7 cellular contexts compared by ENCODE assay signal in the genomic region with DNA sequence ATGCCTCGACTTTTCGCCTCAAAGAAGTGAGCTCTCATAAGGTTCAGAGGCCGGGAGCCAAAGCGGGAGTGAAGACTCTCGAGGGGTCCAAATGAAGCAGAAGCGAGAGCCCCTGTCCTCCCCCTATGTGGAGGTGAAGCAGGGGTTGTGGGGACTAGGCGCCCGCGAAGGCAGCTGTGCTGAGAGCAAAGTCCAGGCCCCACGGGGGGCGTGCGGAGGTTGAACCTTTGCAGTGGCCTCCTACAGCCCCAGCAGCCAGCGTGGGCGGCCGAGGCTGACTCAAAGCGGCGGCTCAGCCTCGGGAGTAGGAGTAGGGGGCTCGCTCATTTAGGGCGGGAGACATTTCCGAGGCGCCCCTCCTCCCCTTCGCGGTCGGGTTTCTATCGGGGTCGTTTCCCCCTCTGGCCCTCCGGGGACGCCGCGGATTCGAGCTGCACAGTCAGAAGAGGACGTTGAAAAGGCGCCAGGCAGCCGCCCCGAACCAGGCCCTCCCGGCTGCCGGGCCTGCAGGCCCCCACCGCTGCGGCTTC. TPM values are rescaled to one million over a fixed set of nuclear protein-coding genes. Genes with fewer than 3 reads are reported as not detected.
DNase-seq lines count a peak whose midpoint lies in the region; ATAC-seq, FAIRE-seq and TF ChIP-seq lines count a peak whose summit lies in the region.

No MANE protein-coding gene starts in this region.

- H3K4me1 ChIP-seq in GM12878 (ENCODE audit: control insufficient read depth, insufficient read depth, low read length), result peaks cover 29% of the 10 kb centered on the region

- TF ChIP-seq POLR2A in GM12878 (IDR thresholded peaks at IDR 0.05; ENCODE audit: low read depth, low read length) (no peak; the same call in 1 of the 2 replicates), lower leg skin (IDR thresholded peaks at IDR 0.05) (no peak)

- no TSS peak for BruUV-seq in GM12878 (replicated peaks; lab: Mats Ljungman, UMichigan)

- peak overlapping the region; percentile 91 for H2AFZ ChIP-seq in GM12878 (ENCODE audit: control insufficient read depth, low read depth, low read length)

- TF ChIP-seq CTCF in GM12878 (IDR thresholded peaks at IDR 0.05 in 2 of 3, conservative IDR thresholded peaks at IDR 0.05 in 1 of 3; ENCODE audit: control insufficient read depth in 2 of 3, extremely low read depth in 1 of 3, insufficient read depth in 1 of 3, low read depth in 3 of 3, low read length in 3 of 3) (no peak), lower leg skin (IDR thresholded peaks at IDR 0.05) (no peak)

- ATAC-seq in GM18508 (IDR thresholded peaks at IDR 0.05; ENCODE audit: insufficient read depth, unreplicated experiment) (peak; percentile 16), GM12878 (peak; percentile 44)

- no peaks in the 10 kb centered on the region for H3K9me3 ChIP-seq in GM12878 (replicated peaks; ENCODE audit: control insufficient read depth, insufficient read depth, low read length)

- H3K79me2 ChIP-seq in GM12878 (ENCODE audit: control insufficient read depth, insufficient read depth, low read length), result peaks cover 35% of the 10 kb centered on the region

- no peaks in the 10 kb centered on the region for H3K27me3 ChIP-seq in GM12878 (replicated peaks in 1 of 2; ENCODE audit: control insufficient read depth in 2 of 2, insufficient read depth in 2 of 2, low read length in 1 of 2)

- CTCF ChIA-PET in GM12878 (lab: Yijun Ruan, JAX), result interaction anchor here (1.0 to 1.8 kb wide), 3 partner anchors 8 to 31 kb away, joined by 5 to 12 read pairs (median 5); no protein-coding TSS in a partner anchor

- H4K20me1 ChIP-seq in GM12878 (ENCODE audit: control insufficient read depth, insufficient read depth), result no peaks in the 10 kb centered on the region

- H3K9ac ChIP-seq in GM12878 (ENCODE audit: control insufficient read depth, insufficient read depth, low read length), result peak overlapping the region; percentile 69

- H3K4me2 ChIP-seq in GM12878 (ENCODE audit: control insufficient read depth, insufficient read depth), result peak overlapping the region; percentile 86

- no peak overlapping the region; the same call in 1 of the 2 replicates for H3K27ac ChIP-seq in GM12878 (ENCODE audit: control insufficient read depth, insufficient read depth)

- POLR2A ChIA-PET in GM12878 (lab: Charles Lee), result interaction anchor here (0.6 to 1.8 kb wide), 12 partner anchors 9 to 189 kb away, joined by 3 to 7 read pairs (median 4); no protein-coding TSS in a partner anchor

- no peaks in the 10 kb centered on the region for H3K36me3 ChIP-seq in GM12878 (ENCODE audit: control insufficient read depth in 2 of 2, insufficient read depth in 2 of 2, low read length in 1 of 2)

- DNase-seq in HCEC 1CT (peak; percentile 44), NCI-H1417 treated with DMSO at 0.1 percent for 48 hours (lab: John Stamatoyannopoulos, UW) (peak; percentile 24), GM12878 (ENCODE audit: low read depth, low spot score) (no peak), lower leg skin (ENCODE audit: low spot score in 2 of 2) (no peak), amniotic stem cell (lab: John Stamatoyannopoulos, UW) (no peak)
- peak; percentile 76 for DNase-seq in stimulated activated CD8-positive, alpha-beta memory T cell treated with anti-CD3 and anti-CD28 coated beads, Interleukin-4, amount 100 ng/mL, for 48 hours

- WGBS in GM12878 (ENCODE audit: insufficient coverage, insufficient replicate concordance, low lambda C conversion rate, missing lambda C conversion rate), result under 1% methylated on average over 31 of the region's 40 CpGs
- 4 to 5% methylated on average over 22 to 26 of the region's 40 CpGs for WGBS in lower leg skin, 2 donors

- no peak for TF ChIP-seq EP300 in GM12878 (IDR thresholded peaks at IDR 0.05; ENCODE audit: borderline replicate concordance in 1 of 2, control insufficient read depth in 1 of 2, low read depth in 2 of 2, low read length in 2 of 2)

- in situ Hi-C loops in GM12878 (cut with MboI), result no loop called here

- FAIRE-seq in GM12878 (lab: Jason Lieb, UNC), result no peak

- SMC1A ChIA-PET in GM12878 (lab: Charles Lee; ENCODE audit: uncharacterized antibody, unreplicated experiment), result interaction anchor here (1.0 to 5.7 kb wide), 12 partner anchors 8 to 204 kb away, joined by 3 to 43 read pairs (median 4); no protein-coding TSS in a partner anchor

- RAD21 ChIA-PET in GM12878 (lab: Charles Lee; ENCODE audit: unreplicated experiment), result interaction anchor here (0.8 to 6.6 kb wide), 16 partner anchors 10 to 348 kb away, joined by 3 to 60 read pairs (median 4); no protein-coding TSS in a partner anchor

- H3K4me3 ChIP-seq in GM12878 (peak overlapping the region; percentile 75), lower leg skin (ENCODE audit: low read depth, poor library complexity, severe bottlenecking) (peak overlapping the region; percentile 93)

- intact Hi-C loops in GM12878 (cut with micrococcal nuclease; ENCODE audit: unreplicated experiment) (loop anchor here (2.0 to 10.0 kb wide), 3 partner anchors 50 to 122 kb away; no protein-coding TSS in a partner anchor), lower leg skin (cut with DNase I; ENCODE audit: low total_unique reads) (no loop called here)

- no peak for TF ChIP-seq RAD21 in GM12878 (IDR thresholded peaks at IDR 0.05; ENCODE audit: insufficient read depth, low read depth, low read length)

TF ChIP-seq in GM12878, 131 proteins besides CTCF, POLR2A, EP300 and RAD21 (continues in another document):
- TF ChIP-seq SIN3A (IDR thresholded peaks at IDR 0.05; ENCODE audit: low read depth, low read length) (no peak), HCFC1 (IDR thresholded peaks at IDR 0.05; ENCODE audit: low read length) (no peak), BCL11A (IDR thresholded peaks at IDR 0.05; ENCODE audit: low read depth, low read length) (no peak), CHD2 (IDR thresholded peaks at IDR 0.05; ENCODE audit: borderline replicate concordance, low read depth, low read length) (peak; percentile 57; the same call in 1 of the 2 replicates), YBX1 (IDR thresholded peaks at IDR 0.05) (no peak), RFX5 (IDR thresholded peaks at IDR 0.05; ENCODE audit: low read depth, low read length) (no peak), RUNX3 (IDR thresholded peaks at IDR 0.05; ENCODE audit: low read length) (peak; percentile 28; the same call in 1 of the 2 replicates)
- TF ChIP-seq, protein P1, sequence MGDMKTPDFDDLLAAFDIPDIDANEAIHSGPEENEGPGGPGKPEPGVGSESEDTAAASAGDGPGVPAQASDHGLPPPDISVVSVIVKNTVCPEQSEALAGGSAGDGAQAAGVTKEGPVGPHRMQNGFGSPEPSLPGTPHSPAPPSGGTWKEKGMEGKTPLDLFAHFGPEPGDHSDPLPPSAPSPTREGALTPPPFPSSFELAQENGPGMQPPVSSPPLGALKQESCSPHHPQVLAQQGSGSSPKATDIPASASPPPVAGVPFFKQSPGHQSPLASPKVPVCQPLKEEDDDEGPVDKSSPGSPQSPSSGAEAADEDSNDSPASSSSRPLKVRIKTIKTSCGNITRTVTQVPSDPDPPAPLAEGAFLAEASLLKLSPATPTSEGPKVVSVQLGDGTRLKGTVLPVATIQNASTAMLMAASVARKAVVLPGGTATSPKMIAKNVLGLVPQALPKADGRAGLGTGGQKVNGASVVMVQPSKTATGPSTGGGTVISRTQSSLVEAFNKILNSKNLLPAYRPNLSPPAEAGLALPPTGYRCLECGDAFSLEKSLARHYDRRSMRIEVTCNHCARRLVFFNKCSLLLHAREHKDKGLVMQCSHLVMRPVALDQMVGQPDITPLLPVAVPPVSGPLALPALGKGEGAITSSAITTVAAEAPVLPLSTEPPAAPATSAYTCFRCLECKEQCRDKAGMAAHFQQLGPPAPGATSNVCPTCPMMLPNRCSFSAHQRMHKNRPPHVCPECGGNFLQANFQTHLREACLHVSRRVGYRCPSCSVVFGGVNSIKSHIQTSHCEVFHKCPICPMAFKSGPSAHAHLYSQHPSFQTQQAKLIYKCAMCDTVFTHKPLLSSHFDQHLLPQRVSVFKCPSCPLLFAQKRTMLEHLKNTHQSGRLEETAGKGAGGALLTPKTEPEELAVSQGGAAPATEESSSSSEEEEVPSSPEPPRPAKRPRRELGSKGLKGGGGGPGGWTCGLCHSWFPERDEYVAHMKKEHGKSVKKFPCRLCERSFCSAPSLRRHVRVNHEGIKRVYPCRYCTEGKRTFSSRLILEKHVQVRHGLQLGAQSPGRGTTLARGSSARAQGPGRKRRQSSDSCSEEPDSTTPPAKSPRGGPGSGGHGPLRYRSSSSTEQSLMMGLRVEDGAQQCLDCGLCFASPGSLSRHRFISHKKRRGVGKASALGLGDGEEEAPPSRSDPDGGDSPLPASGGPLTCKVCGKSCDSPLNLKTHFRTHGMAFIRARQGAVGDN (IDR thresholded peaks at IDR 0.05), result no peak
- TF ChIP-seq, protein P2, sequence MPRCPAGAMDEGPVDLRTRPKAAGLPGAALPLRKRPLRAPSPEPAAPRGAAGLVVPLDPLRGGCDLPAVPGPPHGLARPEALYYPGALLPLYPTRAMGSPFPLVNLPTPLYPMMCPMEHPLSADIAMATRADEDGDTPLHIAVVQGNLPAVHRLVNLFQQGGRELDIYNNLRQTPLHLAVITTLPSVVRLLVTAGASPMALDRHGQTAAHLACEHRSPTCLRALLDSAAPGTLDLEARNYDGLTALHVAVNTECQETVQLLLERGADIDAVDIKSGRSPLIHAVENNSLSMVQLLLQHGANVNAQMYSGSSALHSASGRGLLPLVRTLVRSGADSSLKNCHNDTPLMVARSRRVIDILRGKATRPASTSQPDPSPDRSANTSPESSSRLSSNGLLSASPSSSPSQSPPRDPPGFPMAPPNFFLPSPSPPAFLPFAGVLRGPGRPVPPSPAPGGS (IDR thresholded peaks at IDR 0.05; ENCODE audit: borderline replicate concordance, insufficient read depth, low read depth, low read length, poor library complexity, severe bottlenecking), result no peak

RNA-seq across cellular contexts. Expression of a gene that starts 0.5 kb away (rescaled TPM):
- 347 and 446 TPM in 2 replicates for total RNA-seq in GM12878 (2013; cell fraction: nucleolus; rRNA removed)
- total RNA-seq in GM12878 (2014; rRNA removed) (77.9 and 85.0 TPM in 2 replicates), GM12878 (2014; rRNA removed; fragmentation: Illumina TruSeq; extraction: Trizol) (90.1 and 101 TPM in 2 replicates), GM12878 (2021) (52.8 and 56.1 TPM in 2 replicates), lower leg skin (100 to 1,000 TPM in 3 of 4 donors, 10 to 100 TPM in 1; 91.9 to 185 (median 155) TPM)
- polyA plus RNA-seq in GM12878 (2011; ENCODE audit: low read depth), result 32.4 TPM
- polyA plus RNA-seq in GM12878 (2011; rRNA removed) (127 and 194 TPM in 2 replicates), GM12878 (2014; fragmentation: Illumina TruSeq; extraction: Trizol) (129 and 199 TPM in 2 replicates), GM12878 (2014; fragmentation: Nextera tagmentation; extraction: Ambion mirVana) (10 to 100 TPM; 27.3 to 28.5 TPM), GM12878 (2014; rRNA removed) (45.4 and 69.6 TPM in 2 replicates), GM12878 (2016; fragmentation: Nextera tagmentation; extraction: Ambion mirVana) (10 to 100 TPM; 60.4 to 66.0 TPM)
- 43.0 and 68.9 TPM in 2 replicates for polyA plus RNA-seq in GM12878 (2011; cell fraction: cytosol; rRNA removed)
- polyA plus RNA-seq in GM12878 (2011; cell fraction: nucleus; rRNA removed), result 106 and 146 TPM in 2 replicates
- polyA plus RNA-seq in GM12878 (2012), result 30.8 and 46.9 TPM in 2 replicates
- polyA minus RNA-seq in GM12878 (2011; rRNA and poly(A)+ RNA removed), result 81.3 and 138 TPM in 2 replicates
- 37.7 and 46.4 TPM in 2 replicates for polyA minus RNA-seq in GM12878 (2011; cell fraction: cytosol; rRNA and poly(A)+ RNA removed)
- 61.5 and 80.8 TPM in 2 replicates for polyA minus RNA-seq in GM12878 (2011; cell fraction: nucleus; rRNA and poly(A)+ RNA removed)

Comparison
In these comparisons a context has a peak if more than half of its experiments do, and no peak if none do; other contexts are left out.
1. DNase-seq: peak in HCEC 1CT (single experiment), NCI-H1417 treated with DMSO at 0.1 percent for 48 hours (single experiment) and stimulated activated CD8-positive, alpha-beta memory T cell treated with anti-CD3 and anti-CD28 coated beads, Interleukin-4, amount 100 ng/mL, for 48 hours (single experiment); none in GM12878 (single experiment), lower leg skin (0 of 2) and amniotic stem cell (single experiment).